In genomic region chr19:34734601-34735103, GRCh38 we compare ENCODE assay signal across 8 cellular contexts. TPM values are rescaled to one million over a fixed set of nuclear protein-coding genes. Genes with fewer than 3 reads are reported as not detected.
DNase-seq lines count a peak whose midpoint lies in the region; ATAC-seq and TF ChIP-seq lines count a peak whose summit lies in the region.

No MANE protein-coding gene starts in this region.

- H3K27ac ChIP-seq in left lung (peak overlapping the region; percentile 92 to 97), tibial artery (peak overlapping the region; percentile 88 to 94)

- no peak for ATAC-seq in activated T-cell treated with anti-CD3 and anti-CD28 coated beads, Interleukin-2, amount 50 U/mL, for 4 hours
- no peak for ATAC-seq in left lung

- TF ChIP-seq CTCF in left lung (IDR thresholded peaks at IDR 0.05) (no peak), tibial artery (IDR thresholded peaks at IDR 0.05) (no peak)

- intact Hi-C loops in left lung (cut with DNase I), result no loop called here
- intact Hi-C loops in tibial artery (cut with DNase I; ENCODE audit: low total_unique reads), result loop anchor here (5.0 kb wide), 1 partner anchor 38 kb away; the partner anchor contains the start of gene ZNF599

- H3K27me3 ChIP-seq in left lung (no peaks in the 10 kb centered on the region), tibial artery (no peaks in the 10 kb centered on the region)

- peaks cover 19% of the 10 kb centered on the region for H3K4me1 Mint-ChIP-seq in activated T-cell treated with anti-CD3 and anti-CD28 coated beads, Interleukin-2, amount 50 U/mL, for 4 hours (ENCODE audit: low read depth)
- H3K4me1 Mint-ChIP-seq in activated naive CD8-positive, alpha-beta T cell treated with anti-CD3 and anti-CD28 coated beads for 36 hours, result peaks cover 19% of the 10 kb centered on the region

- H3K9me3 ChIP-seq in left lung (peaks cover 8 to 33% of the 10 kb centered on the region in 2 donors), tibial artery (peaks cover 2 to 35% (median 17%) of the 10 kb centered on the region in 3 donors)

- peaks cover 0 to 31% of the 10 kb centered on the region in 2 donors for H3K36me3 ChIP-seq in left lung
- H3K36me3 ChIP-seq in tibial artery, result peaks cover 42 to 50% (median 47%) of the 10 kb centered on the region in 3 donors

- H3K4me1 ChIP-seq in left lung (peaks cover 5 to 28% of the 10 kb centered on the region in 2 donors), tibial artery (peaks cover 4 to 29% (median 19%) of the 10 kb centered on the region in 4 donors)

- H3K4me3 ChIP-seq in left lung, result peak overlapping the region; percentile 61 to 68
- H3K4me3 ChIP-seq in tibial artery, result peak overlapping the region; percentile 59 to 73

- H3K27me3 Mint-ChIP-seq in activated T-cell treated with anti-CD3 and anti-CD28 coated beads, Interleukin-2, amount 50 U/mL, for 4 hours (ENCODE audit: low read depth), result no peaks in the 10 kb centered on the region
- H3K27me3 Mint-ChIP-seq in activated naive CD8-positive, alpha-beta T cell treated with anti-CD3 and anti-CD28 coated beads for 36 hours, result no peaks in the 10 kb centered on the region

- peak overlapping the region; percentile 99 for H3K27ac Mint-ChIP-seq in activated naive CD8-positive, alpha-beta T cell treated with anti-CD3 and anti-CD28 coated beads for 36 hours

- H3K36me3 Mint-ChIP-seq in activated T-cell treated with anti-CD3 and anti-CD28 coated beads, Interleukin-2, amount 50 U/mL, for 4 hours (ENCODE audit: insufficient read depth), result peaks cover 33% of the 10 kb centered on the region
- peaks cover 43% of the 10 kb centered on the region for H3K36me3 Mint-ChIP-seq in activated naive CD8-positive, alpha-beta T cell treated with anti-CD3 and anti-CD28 coated beads for 36 hours

- peaks cover 16% of the 10 kb centered on the region for H3K9me3 Mint-ChIP-seq in activated T-cell treated with anti-CD3 and anti-CD28 coated beads, Interleukin-2, amount 50 U/mL, for 4 hours
- peaks cover 16% of the 10 kb centered on the region for H3K9me3 Mint-ChIP-seq in activated naive CD8-positive, alpha-beta T cell treated with anti-CD3 and anti-CD28 coated beads for 36 hours

- DNase-seq in activated T-cell treated with anti-CD3 and anti-CD28 coated beads, Interleukin-2, amount 50 U/mL, for 4 hours, result no peak
- DNase-seq in activated T-cell treated with anti-CD3 and anti-CD28 coated beads for 4 hours (no peak), left lung (no peak), tibial artery (no peak), cortex of kidney (lab: John Stamatoyannopoulos, UW) (no peak), NCI-H2171 treated with DMSO at 0.1 percent for 48 hours (lab: John Stamatoyannopoulos, UW) (no peak), putamen (ENCODE audit: low spot score) (no peak)
- no peak for DNase-seq in activated naive CD8-positive, alpha-beta T cell treated with anti-CD3 and anti-CD28 coated beads for 36 hours

- peak overlapping the region; percentile 86 for H3K4me3 Mint-ChIP-seq in activated T-cell treated with anti-CD3 and anti-CD28 coated beads, Interleukin-2, amount 50 U/mL, for 4 hours
- H3K4me3 Mint-ChIP-seq in activated naive CD8-positive, alpha-beta T cell treated with anti-CD3 and anti-CD28 coated beads for 36 hours, result peak overlapping the region; percentile 95

RNA-seq across cellular contexts. Expression of gene ZNF181, which starts 0.6 kb away (rescaled TPM):
- total RNA-seq in activated T-cell treated with anti-CD3 and anti-CD28 coated beads, Interleukin-2, amount 50 U/mL, for 4 hours, result 1 to 10 TPM; 2.4 to 4.2 (median 2.8) TPM
- total RNA-seq in activated naive CD8-positive, alpha-beta T cell treated with anti-CD3 and anti-CD28 coated beads for 36 hours, result 1 to 10 TPM; 5.7 to 5.9 TPM
- 1 to 10 TPM; 7.8 to 8.5 TPM for total RNA-seq in left lung

RNA-seq across cellular contexts. Expression of gene ZNF599, which starts 38.4 kb away (rescaled TPM):
- 1 to 10 TPM; 1.9 to 2.7 (median 2.5) TPM for total RNA-seq in activated T-cell treated with anti-CD3 and anti-CD28 coated beads, Interleukin-2, amount 50 U/mL, for 4 hours
- 1 to 10 TPM; 3.9 TPM for total RNA-seq in activated naive CD8-positive, alpha-beta T cell treated with anti-CD3 and anti-CD28 coated beads for 36 hours
- total RNA-seq in left lung, result 1 to 10 TPM; 6.4 to 6.6 TPM

RNA-seq across cellular contexts. Expression of gene ZNF302, which starts 57.2 kb away (rescaled TPM):
- 10 to 100 TPM; 10.8 to 11.9 (median 11.2) TPM for total RNA-seq in activated T-cell treated with anti-CD3 and anti-CD28 coated beads, Interleukin-2, amount 50 U/mL, for 4 hours
- total RNA-seq in activated naive CD8-positive, alpha-beta T cell treated with anti-CD3 and anti-CD28 coated beads for 36 hours, result 10 to 100 TPM; 14.6 to 15.5 TPM
- total RNA-seq in left lung, result 10 to 100 TPM; 23.8 to 24.9 TPM

RNA-seq across cellular contexts. Expression of gene SCGB2B2, which starts 57.7 kb away (rescaled TPM):
- total RNA-seq in activated T-cell treated with anti-CD3 and anti-CD28 coated beads, Interleukin-2, amount 50 U/mL, for 4 hours, result under 1 TPM in 2 of 3 donors, not detected in 1; 0.32 to 0.65 TPM
- total RNA-seq in activated naive CD8-positive, alpha-beta T cell treated with anti-CD3 and anti-CD28 coated beads for 36 hours, result under 1 TPM; 0.27 to 0.40 TPM
- 1 to 10 TPM in 1 of 2 donors, under 1 TPM in 1; 0.47 to 1.7 TPM for total RNA-seq in left lung
